13 cellular contexts compared by ENCODE assay signal in genomic region chr13:109666656-109667448, GRCh38.
DNase-seq lines count a peak whose midpoint lies in the region; ATAC-seq and TF ChIP-seq lines count a peak whose summit lies in the region.
"Had no signal": no experiment of that assay in that cellular context is flagged by ENCODE, and none has a peak within 500 bp of the region (broad histone marks: within the 10 kb centered on the region; RNA-seq: fewer than 3 reads in every experiment).

No MANE protein-coding gene starts in this region.

- ATAC-seq in GM21737 (IDR thresholded peaks at IDR 0.05; ENCODE audit: unreplicated experiment): no peak

- DNase-seq in ELR (ENCODE audit: low read depth) (peak; percentile 56), SW480 (ENCODE audit: low spot score) (peak; percentile 46), fibroblast of pulmonary artery (ENCODE audit: low read depth) (peak; percentile 41), renal cortical epithelial cell (ENCODE audit: low read depth) (peak; percentile 50), NCI-H2107 (lab: John Stamatoyannopoulos, UW) (no peak), head of caudate nucleus (no peak), cerebellar nuclear complex (lab: John Stamatoyannopoulos, UW) (no peak)
- DNase-seq: activated CD4-positive, alpha-beta T cell treated with anti-CD3 and anti-CD28 coated beads, Interleukin-2, amount 50 U/mL, for 4 hours; activated naive CD4-positive, alpha-beta T cell treated with anti-CD3 and anti-CD28 coated beads, Interleukin-2, amount 10 ng/mL, durations not matched to agents 7 days and 5 days; dorsolateral prefrontal cortex; heart right ventricle; NCI-H524 had no signal

- no peak overlapping the region for H3K4me3 ChIP-seq in fibroblast of pulmonary artery (replicated peaks; ENCODE audit: low read depth, low read length)
- H3K4me3 ChIP-seq: dorsolateral prefrontal cortex, heart right ventricle had no signal

- TF ChIP-seq CTCF in fibroblast of pulmonary artery (IDR thresholded peaks at IDR 0.05; ENCODE audit: low read length, missing control alignments): no peak

- intact Hi-C loops in head of caudate nucleus (cut with DNase I): no loop called here

Comparison
In these comparisons a context has a peak if more than half of its experiments do, and no peak if none do; other contexts are left out.
1. DNase-seq: peak in ELR (single experiment), SW480 (single experiment), fibroblast of pulmonary artery (single experiment) and renal cortical epithelial cell (single experiment); none in NCI-H2107 (single experiment), head of caudate nucleus (0 of 42) and cerebellar nuclear complex (0 of 2).